1 cellular context compared by ENCODE assay signal in the genomic region with DNA sequence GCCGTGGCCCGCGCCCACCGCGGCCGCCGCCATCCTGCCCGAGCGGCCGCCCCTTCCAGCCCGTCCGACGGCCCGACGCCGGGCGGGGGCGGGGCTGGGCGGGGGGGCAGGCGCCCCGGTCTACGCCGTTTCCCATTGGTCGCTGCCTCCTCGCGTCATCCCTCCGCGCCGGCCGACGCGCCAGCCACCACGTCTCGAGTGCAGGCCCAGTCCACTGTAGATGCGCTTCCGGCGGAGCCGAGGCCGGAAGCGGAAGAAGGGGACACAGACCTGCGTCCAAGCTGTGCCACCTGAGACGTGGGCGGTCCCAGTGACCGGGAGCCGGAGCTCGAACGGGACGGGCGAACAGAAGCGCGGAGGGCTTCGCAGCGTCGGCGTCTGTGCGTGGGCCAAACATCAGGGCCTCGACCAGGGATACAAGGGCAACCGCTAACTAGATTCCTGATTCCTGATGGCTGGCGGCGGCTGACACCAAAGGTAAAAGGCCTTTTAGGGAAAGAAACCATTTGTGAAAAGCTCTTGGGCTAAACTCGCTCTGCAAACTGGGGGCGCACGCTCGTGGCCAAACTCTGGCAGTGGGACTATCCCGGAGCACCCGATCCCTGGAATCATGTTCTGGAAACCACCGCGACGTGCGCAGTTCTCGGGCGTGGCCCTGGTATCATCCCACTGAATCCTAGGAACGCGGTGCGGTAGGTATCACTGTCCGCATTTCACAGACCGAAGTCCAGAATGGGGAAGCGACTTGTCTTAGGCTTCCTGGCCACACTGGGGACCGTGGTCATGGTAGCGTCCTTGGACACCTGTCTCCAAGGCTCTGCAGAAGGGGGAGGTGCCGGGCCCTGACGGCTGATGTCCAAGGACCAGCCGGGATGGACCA.
TF ChIP-seq lines count a peak whose summit lies in the region.

SLC35E1 (minus strand) TSS at position 84 of the 880 bp plus-strand sequence; CDS start at position 33, 51 bp downstream.

TF ChIP-seq in K562, 482 proteins besides CTCF, POLR2A, EP300 and RAD21 (continued from another document and continues in another):
- TF ChIP-seq, protein P1, sequence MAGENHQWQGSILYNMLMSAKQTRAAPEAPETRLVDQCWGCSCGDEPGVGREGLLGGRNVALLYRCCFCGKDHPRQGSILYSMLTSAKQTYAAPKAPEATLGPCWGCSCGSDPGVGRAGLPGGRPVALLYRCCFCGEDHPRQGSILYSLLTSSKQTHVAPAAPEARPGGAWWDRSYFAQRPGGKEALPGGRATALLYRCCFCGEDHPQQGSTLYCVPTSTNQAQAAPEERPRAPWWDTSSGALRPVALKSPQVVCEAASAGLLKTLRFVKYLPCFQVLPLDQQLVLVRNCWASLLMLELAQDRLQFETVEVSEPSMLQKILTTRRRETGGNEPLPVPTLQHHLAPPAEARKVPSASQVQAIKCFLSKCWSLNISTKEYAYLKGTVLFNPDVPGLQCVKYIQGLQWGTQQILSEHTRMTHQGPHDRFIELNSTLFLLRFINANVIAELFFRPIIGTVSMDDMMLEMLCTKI (IDR thresholded peaks at IDR 0.05; ENCODE audit: partially characterized antibody): no peak
- TF ChIP-seq SAP30 (IDR thresholded peaks at IDR 0.05; ENCODE audit: borderline replicate concordance, insufficient read depth, low read depth, low read length, poor library complexity, severe bottlenecking) (peak; percentile 85), SMAD3 (CRISPR knock-in tag; conservative IDR thresholded peaks at IDR 0.05) (no peak), SREBF1 (IDR thresholded peaks at IDR 0.05; ENCODE audit: borderline replicate concordance, low read depth, low read length) (no peak), ZBTB8A (IDR thresholded peaks at IDR 0.05; ENCODE audit: partially characterized antibody) (no peak), KLF13 (tag; IDR thresholded peaks at IDR 0.05; ENCODE audit: borderline replicate concordance, low read depth) (peak; percentile 81; the same call in 1 of the 2 replicates), PHF21A (IDR thresholded peaks at IDR 0.05; ENCODE audit: borderline replicate concordance, low read depth) (no peak), PHF8 (IDR thresholded peaks at IDR 0.05; ENCODE audit: borderline replicate concordance, low read length) (peak; percentile 82), PRMT5 (CRISPR knock-in tag; IDR thresholded peaks at IDR 0.05) (no peak), ZNF311 (CRISPR knock-in tag; IDR thresholded peaks at IDR 0.05) (no peak), PRPF4 (IDR thresholded peaks at IDR 0.05; ENCODE audit: insufficient read depth, low read depth, low read length, poor library complexity, severe bottlenecking) (no peak), ZNF224 (CRISPR knock-in tag; IDR thresholded peaks at IDR 0.05) (no peak), HOMEZ (CRISPR knock-in tag; IDR thresholded peaks at IDR 0.05) (no peak), ZNF785 (CRISPR knock-in tag; IDR thresholded peaks at IDR 0.05) (no peak), ZNF324 (CRISPR knock-in tag; IDR thresholded peaks at IDR 0.05) (no peak), CHD1 (IDR thresholded peaks at IDR 0.05; ENCODE audit: low read length) (no peak), PPARD (CRISPR knock-in tag; IDR thresholded peaks at IDR 0.05) (no peak), DIDO1 (tag; IDR thresholded peaks at IDR 0.05; ENCODE audit: low read depth) (peak; percentile 54; the same call in 1 of the 2 replicates), ZFP36 (IDR thresholded peaks at IDR 0.05; ENCODE audit: low read depth, low read length, partially characterized antibody) (peak; percentile 84), POLR2H (tag; IDR thresholded peaks at IDR 0.05; ENCODE audit: low read depth) (peak; percentile 21; the same call in 1 of the 2 replicates), MNT (conservative IDR thresholded peaks at IDR 0.05) (peak; percentile 77 to 91), ASH1L (IDR thresholded peaks at IDR 0.05; ENCODE audit: borderline replicate concordance, low read depth, partially characterized antibody) (no peak), TFE3 (CRISPR knock-in tag; IDR thresholded peaks at IDR 0.05) (no peak), CXXC5 (CRISPR knock-in tag; IDR thresholded peaks at IDR 0.05) (peak; percentile 80), ZNF668 (CRISPR knock-in tag; IDR thresholded peaks at IDR 0.05) (no peak), KLF1 (tag; IDR thresholded peaks at IDR 0.05) (0 out of 2 replicates have a peak, but pooled peaks have one; percentile 25), GTF2F1 (IDR thresholded peaks at IDR 0.05; ENCODE audit: low read depth, low read length) (no peak), PCBP1 (IDR thresholded peaks at IDR 0.05; ENCODE audit: low read depth, low read length, poor library complexity, severe bottlenecking) (peak; percentile 76), COPS2 (conservative IDR thresholded peaks at IDR 0.05) (no peak), SLC30A9 (CRISPR knock-in tag; IDR thresholded peaks at IDR 0.05) (no peak), NBN (IDR thresholded peaks at IDR 0.05; ENCODE audit: low read depth) (peak; percentile 71; the same call in 1 of the 2 replicates), REST (CRISPR knock-in tag; IDR thresholded peaks at IDR 0.05; ENCODE audit: low read depth) (no peak)
- TF ChIP-seq, protein P2, sequence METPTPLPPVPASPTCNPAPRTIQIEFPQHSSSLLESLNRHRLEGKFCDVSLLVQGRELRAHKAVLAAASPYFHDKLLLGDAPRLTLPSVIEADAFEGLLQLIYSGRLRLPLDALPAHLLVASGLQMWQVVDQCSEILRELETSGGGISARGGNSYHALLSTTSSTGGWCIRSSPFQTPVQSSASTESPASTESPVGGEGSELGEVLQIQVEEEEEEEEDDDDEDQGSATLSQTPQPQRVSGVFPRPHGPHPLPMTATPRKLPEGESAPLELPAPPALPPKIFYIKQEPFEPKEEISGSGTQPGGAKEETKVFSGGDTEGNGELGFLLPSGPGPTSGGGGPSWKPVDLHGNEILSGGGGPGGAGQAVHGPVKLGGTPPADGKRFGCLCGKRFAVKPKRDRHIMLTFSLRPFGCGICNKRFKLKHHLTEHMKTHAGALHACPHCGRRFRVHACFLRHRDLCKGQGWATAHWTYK (CRISPR knock-in tag; IDR thresholded peaks at IDR 0.05): no peak
- TF ChIP-seq, protein P3, sequence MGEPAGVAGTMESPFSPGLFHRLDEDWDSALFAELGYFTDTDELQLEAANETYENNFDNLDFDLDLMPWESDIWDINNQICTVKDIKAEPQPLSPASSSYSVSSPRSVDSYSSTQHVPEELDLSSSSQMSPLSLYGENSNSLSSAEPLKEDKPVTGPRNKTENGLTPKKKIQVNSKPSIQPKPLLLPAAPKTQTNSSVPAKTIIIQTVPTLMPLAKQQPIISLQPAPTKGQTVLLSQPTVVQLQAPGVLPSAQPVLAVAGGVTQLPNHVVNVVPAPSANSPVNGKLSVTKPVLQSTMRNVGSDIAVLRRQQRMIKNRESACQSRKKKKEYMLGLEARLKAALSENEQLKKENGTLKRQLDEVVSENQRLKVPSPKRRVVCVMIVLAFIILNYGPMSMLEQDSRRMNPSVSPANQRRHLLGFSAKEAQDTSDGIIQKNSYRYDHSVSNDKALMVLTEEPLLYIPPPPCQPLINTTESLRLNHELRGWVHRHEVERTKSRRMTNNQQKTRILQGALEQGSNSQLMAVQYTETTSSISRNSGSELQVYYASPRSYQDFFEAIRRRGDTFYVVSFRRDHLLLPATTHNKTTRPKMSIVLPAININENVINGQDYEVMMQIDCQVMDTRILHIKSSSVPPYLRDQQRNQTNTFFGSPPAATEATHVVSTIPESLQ (CRISPR knock-in tag; IDR thresholded peaks at IDR 0.05): peak; percentile 65; the same call in 1 of the 2 replicates
- TF ChIP-seq, protein P4, sequence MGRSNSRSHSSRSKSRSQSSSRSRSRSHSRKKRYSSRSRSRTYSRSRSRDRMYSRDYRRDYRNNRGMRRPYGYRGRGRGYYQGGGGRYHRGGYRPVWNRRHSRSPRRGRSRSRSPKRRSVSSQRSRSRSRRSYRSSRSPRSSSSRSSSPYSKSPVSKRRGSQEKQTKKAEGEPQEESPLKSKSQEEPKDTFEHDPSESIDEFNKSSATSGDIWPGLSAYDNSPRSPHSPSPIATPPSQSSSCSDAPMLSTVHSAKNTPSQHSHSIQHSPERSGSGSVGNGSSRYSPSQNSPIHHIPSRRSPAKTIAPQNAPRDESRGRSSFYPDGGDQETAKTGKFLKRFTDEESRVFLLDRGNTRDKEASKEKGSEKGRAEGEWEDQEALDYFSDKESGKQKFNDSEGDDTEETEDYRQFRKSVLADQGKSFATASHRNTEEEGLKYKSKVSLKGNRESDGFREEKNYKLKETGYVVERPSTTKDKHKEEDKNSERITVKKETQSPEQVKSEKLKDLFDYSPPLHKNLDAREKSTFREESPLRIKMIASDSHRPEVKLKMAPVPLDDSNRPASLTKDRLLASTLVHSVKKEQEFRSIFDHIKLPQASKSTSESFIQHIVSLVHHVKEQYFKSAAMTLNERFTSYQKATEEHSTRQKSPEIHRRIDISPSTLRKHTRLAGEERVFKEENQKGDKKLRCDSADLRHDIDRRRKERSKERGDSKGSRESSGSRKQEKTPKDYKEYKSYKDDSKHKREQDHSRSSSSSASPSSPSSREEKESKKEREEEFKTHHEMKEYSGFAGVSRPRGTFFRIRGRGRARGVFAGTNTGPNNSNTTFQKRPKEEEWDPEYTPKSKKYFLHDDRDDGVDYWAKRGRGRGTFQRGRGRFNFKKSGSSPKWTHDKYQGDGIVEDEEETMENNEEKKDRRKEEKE (IDR thresholded peaks at IDR 0.05; ENCODE audit: borderline replicate concordance in 1 of 2, control insufficient read depth in 1 of 2, low read depth in 2 of 2, low read length in 1 of 2): no peak
